Comparison of ENCODE assay signal across 2 cellular contexts in the genomic region with DNA sequence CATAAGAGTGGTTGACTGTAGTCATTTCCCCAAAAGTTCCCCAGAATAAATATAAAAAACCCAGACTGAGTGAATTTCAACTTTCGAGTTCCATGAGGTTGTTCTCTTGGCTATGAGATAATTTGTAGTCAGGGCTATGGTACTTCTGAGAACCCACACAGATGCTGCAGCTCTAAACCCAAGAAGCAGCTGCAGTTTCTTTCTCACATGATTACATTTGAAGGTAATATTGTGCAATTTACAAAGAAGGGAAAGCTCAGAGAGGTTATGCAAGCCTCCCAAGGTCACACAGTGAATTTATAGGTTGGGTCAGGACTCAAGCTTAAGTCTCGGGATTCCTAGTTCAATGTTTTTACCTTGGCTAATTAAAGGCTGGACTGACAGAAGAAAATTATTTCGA.
A peak's percentile ranks its signal among the peaks of the same experiment; 100 is the strongest.
TF ChIP-seq lines count a peak whose summit lies in the region.

No MANE protein-coding gene starts in this region.

TF ChIP-seq in IMR-90, 13 proteins besides CTCF, POLR2A, EP300 and RAD21:
- TF ChIP-seq NFE2L2 (IDR thresholded peaks at IDR 0.05; ENCODE audit: low read depth, low read length) (no peak), FOS (IDR thresholded peaks at IDR 0.05; ENCODE audit: low read depth, low read length) (no peak), CEBPB (IDR thresholded peaks at IDR 0.05; ENCODE audit: low read depth, low read length) (peak; percentile 50)
TF ChIP-seq in IMR-90: peak in this region for 1.

TF ChIP-seq in K562, 482 proteins besides CTCF, POLR2A, EP300 and RAD21:
- TF ChIP-seq RBM25 (IDR thresholded peaks at IDR 0.05; ENCODE audit: low read depth, low read length, severe bottlenecking) (peak; percentile 91), ZNF175 (CRISPR knock-in tag; IDR thresholded peaks at IDR 0.05; ENCODE audit: low read depth) (no peak), COPS2 (conservative IDR thresholded peaks at IDR 0.05) (no peak), NCOR1 (IDR thresholded peaks at IDR 0.05) (0 out of 2 replicates have a peak, but pooled peaks have one; percentile 10), CEBPG (CRISPR knock-in tag; IDR thresholded peaks at IDR 0.05) (no peak), CEBPG (tag; conservative IDR thresholded peaks at IDR 0.05 in 1 of 2, IDR thresholded peaks at IDR 0.05 in 1 of 2) (peak; percentile 48 to 54; a peak in 2 of 4 replicates), YBX1 (IDR thresholded peaks at IDR 0.05) (no peak), RCOR1 (IDR thresholded peaks at IDR 0.05; ENCODE audit: borderline replicate concordance in 1 of 2, low read depth in 2 of 2, low read length in 2 of 2) (0 out of 4 replicates have a peak, but pooled peaks of 1 of the 2 experiments have one; percentile 19), ZFP36 (IDR thresholded peaks at IDR 0.05; ENCODE audit: low read depth, low read length, partially characterized antibody) (peak; percentile 79), CEBPB (tag; IDR thresholded peaks at IDR 0.05) (peak; percentile 87), ZBTB17 (CRISPR knock-in tag; IDR thresholded peaks at IDR 0.05) (no peak), BCOR (IDR thresholded peaks at IDR 0.05) (0 out of 2 replicates have a peak, but pooled peaks have one; percentile 49)
